8 cellular contexts compared by ENCODE assay signal in the genomic region with DNA sequence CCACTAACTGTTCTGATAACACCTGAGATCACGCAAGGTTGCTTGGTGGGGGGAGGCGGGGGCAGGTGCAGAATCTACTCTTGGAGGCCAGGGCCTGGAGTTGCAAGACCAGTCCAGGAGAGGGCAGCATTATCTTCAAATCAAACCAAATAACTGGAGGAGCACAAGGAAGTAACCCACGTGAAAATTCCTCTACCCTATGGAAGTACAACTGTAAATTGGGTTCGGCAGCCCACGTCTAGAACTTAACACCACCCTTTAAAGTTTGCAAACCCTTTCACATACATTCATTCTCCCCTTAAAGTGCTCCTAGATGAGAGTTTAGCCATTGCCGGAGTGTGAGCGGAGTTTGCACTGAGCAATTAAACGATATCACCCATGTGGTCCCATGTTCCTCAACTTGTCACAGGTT. TPM values are rescaled to one million over a fixed set of nuclear protein-coding genes. Genes with fewer than 3 reads are reported as not detected.
DNase-seq lines count a peak whose midpoint lies in the region; ATAC-seq and TF ChIP-seq lines count a peak whose summit lies in the region.

No MANE protein-coding gene starts in this region.

- peak; percentile 69 for ATAC-seq in HG03439 (IDR thresholded peaks at IDR 0.05; ENCODE audit: unreplicated experiment)
- ATAC-seq in HG02623 (IDR thresholded peaks at IDR 0.05; ENCODE audit: unreplicated experiment), result no peak

- peaks cover 3% of the 10 kb centered on the region for H3K4me1 Mint-ChIP-seq in endothelial cell (ENCODE audit: unreplicated experiment)

- H3K4me3 Mint-ChIP-seq in endothelial cell (ENCODE audit: unreplicated experiment), result no peak overlapping the region

- DNase-seq in ELR (ENCODE audit: low read depth) (peak; percentile 79), NCI-H82 treated with DMSO at 0.1 percent for 48 hours (lab: John Stamatoyannopoulos, UW; ENCODE audit: unreplicated experiment) (peak; percentile 35), endothelial cell (ENCODE audit: low spot score) (peak; percentile 70)
- peak; percentile 31 to 38 for DNase-seq in activated CD8-positive, alpha-beta memory T cell treated with anti-CD3 and anti-CD28 coated beads for 1 hour (ENCODE audit: extremely low read depth in 1 of 2, low read depth in 1 of 2)
- DNase-seq in stimulated activated CD8-positive, alpha-beta memory T cell treated with anti-CD3 and anti-CD28 coated beads, Interleukin-2, amount 100 ng/mL, for 1 hour (ENCODE audit: low read depth in 2 of 2), result peak; percentile 40 to 45

- H3K9me3 ChIP-seq in mucosa of stomach (ENCODE audit: control insufficient read depth, low read length), result no peaks in the 10 kb centered on the region

- no peak overlapping the region for H3K4me3 ChIP-seq in mucosa of stomach (ENCODE audit: low read length)

- peaks cover 3% of the 10 kb centered on the region for H3K27me3 Mint-ChIP-seq in endothelial cell (ENCODE audit: unreplicated experiment)

- no peaks in the 10 kb centered on the region for H3K36me3 ChIP-seq in mucosa of stomach (ENCODE audit: control insufficient read depth, insufficient read depth, low read length)

- H3K4me1 ChIP-seq in mucosa of stomach (ENCODE audit: control insufficient read depth, insufficient read depth, low read length), result peaks cover 26% of the 10 kb centered on the region

- H3K36me3 Mint-ChIP-seq in endothelial cell (ENCODE audit: low read depth, unreplicated experiment), result no peaks in the 10 kb centered on the region

- no peak overlapping the region for H3K27ac Mint-ChIP-seq in endothelial cell (ENCODE audit: unreplicated experiment)

- peak overlapping the region; percentile 26 for H3K9ac ChIP-seq in mucosa of stomach (ENCODE audit: low read length)

- TF ChIP-seq CTCF in endothelial cell (IDR thresholded peaks at IDR 0.05; ENCODE audit: unreplicated experiment), result peak; percentile 77

- H3K27me3 ChIP-seq in mucosa of stomach (ENCODE audit: control insufficient read depth, insufficient read depth, low read length), result no peaks in the 10 kb centered on the region

- H3K9me3 Mint-ChIP-seq in endothelial cell (ENCODE audit: unreplicated experiment), result no peaks in the 10 kb centered on the region

RNA-seq across cellular contexts. Expression of a gene that starts 19.6 kb away (rescaled TPM):
- not detected for total RNA-seq in endothelial cell (ENCODE audit: unreplicated experiment)

RNA-seq across cellular contexts. Expression of a gene that starts 30.6 kb away (rescaled TPM):
- total RNA-seq in endothelial cell (ENCODE audit: unreplicated experiment), result 468 TPM
